8 cellular contexts compared by ENCODE assay signal in the genomic region with DNA sequence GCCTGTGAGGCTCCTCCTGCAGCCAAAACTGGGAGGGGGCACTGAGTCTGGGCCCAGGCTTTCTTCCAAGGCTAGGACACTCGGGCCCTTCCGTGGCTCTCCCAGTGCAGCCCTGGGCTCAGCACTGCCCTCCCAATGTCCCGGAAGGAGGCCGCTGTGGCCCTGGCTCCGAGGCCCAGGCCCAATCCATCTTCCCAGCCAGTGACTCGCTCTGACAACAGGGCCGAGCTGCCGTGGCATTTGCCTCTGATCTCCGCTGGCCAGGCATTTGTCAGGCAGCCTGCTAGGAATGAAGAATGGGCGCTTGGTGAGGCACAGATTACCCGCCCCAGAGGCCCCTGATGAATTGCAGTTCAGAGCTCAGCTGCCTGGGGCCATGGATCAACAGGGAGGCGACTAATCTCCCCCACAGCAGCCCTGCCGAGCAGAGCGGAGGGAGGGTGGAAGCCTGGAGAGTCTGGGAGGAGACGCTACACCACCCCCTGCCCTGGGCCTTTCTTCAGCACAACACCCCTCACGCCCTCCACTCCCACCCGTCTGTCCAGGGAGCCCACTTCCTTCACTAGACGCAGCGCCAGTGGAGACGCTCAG. TPM values are rescaled to one million over a fixed set of nuclear protein-coding genes. Genes with fewer than 3 reads are reported as not detected.
A peak's percentile ranks its signal among the peaks of the same experiment; 100 is the strongest.
DNase-seq lines count a peak whose midpoint lies in the region; TF ChIP-seq lines count a peak whose summit lies in the region.
"Had no signal": no experiment of that assay in that cellular context is flagged by ENCODE, and none has a peak within 500 bp of the region (broad histone marks: within the 10 kb centered on the region; RNA-seq: fewer than 3 reads in every experiment).

No MANE protein-coding gene starts in this region.

- H3K27me3 ChIP-seq in HAP-1 (ENCODE audit: low read depth) (no peaks in the 10 kb centered on the region), smooth muscle cell (ENCODE audit: low read depth) (no peaks in the 10 kb centered on the region)
- H3K27me3 ChIP-seq: left lung had no signal

- no peaks in the 10 kb centered on the region for H3K9me3 ChIP-seq in HAP-1
- no peaks in the 10 kb centered on the region for H3K9me3 ChIP-seq in smooth muscle cell (replicated peaks; ENCODE audit: low read depth)
- H3K9me3 ChIP-seq: left lung had no signal

- no peaks in the 10 kb centered on the region for H3K79me2 ChIP-seq in smooth muscle cell (ENCODE audit: low read depth)

- peak overlapping the region; percentile 70 for H2AFZ ChIP-seq in smooth muscle cell (ENCODE audit: low read depth)

- H4K20me1 ChIP-seq in smooth muscle cell (ENCODE audit: low read depth), result no peaks in the 10 kb centered on the region

- H3K4me3 ChIP-seq in HAP-1 (no peak overlapping the region), smooth muscle cell (no peak overlapping the region)
- H3K4me3 ChIP-seq: left lung had no signal

- CTCF ChIA-PET in RWPE1 (lab: Yijun Ruan, JAX), result interaction anchor here (0.6 to 6.8 kb wide), 5 partner anchors 8 to 390 kb away, joined by 3 to 84 read pairs (median 5); no protein-coding TSS in a partner anchor

- H3K4me1 ChIP-seq in HAP-1 (peaks cover 44% of the 10 kb centered on the region), smooth muscle cell (ENCODE audit: low read depth) (peaks cover 28% of the 10 kb centered on the region)

- H3K36me3 ChIP-seq in HAP-1 (replicated peaks), result no peaks in the 10 kb centered on the region
- no peaks in the 10 kb centered on the region for H3K36me3 ChIP-seq in smooth muscle cell (ENCODE audit: low read depth)
- H3K36me3 ChIP-seq: left lung had no signal

- in situ Hi-C loops in HAP-1 (cut with MboI; ENCODE audit: low sequenced_read_pairs), result no loop called here

- H3K27ac ChIP-seq in RWPE1 (no peak overlapping the region), smooth muscle cell (ENCODE audit: low read depth) (peak overlapping the region; percentile 61)

- no peak overlapping the region for H3K9ac ChIP-seq in smooth muscle cell (ENCODE audit: low read depth)

- POLR2A ChIA-PET in RWPE1 (lab: Yijun Ruan, JAX; ENCODE audit: low non-redundant PET), result no interaction called here

- DNase-seq in HAP-1 (ENCODE audit: low spot score in 2 of 2) (peak; percentile 76 to 87), RWPE1 (ENCODE audit: low spot score) (peak; percentile 34), glomerular visceral epithelial cell (ENCODE audit: extremely low spot score) (peak; percentile 67), smooth muscle cell (lab: John Stamatoyannopoulos, UW; ENCODE audit: unreplicated experiment) (peak; percentile 20), LoVo (ENCODE audit: low spot score) (no peak), NCI-H187 (lab: John Stamatoyannopoulos, UW) (no peak), dermis blood vessel endothelial cell (no peak)

- H3F3A ChIP-seq in smooth muscle cell (ENCODE audit: low read depth), result peaks cover 9% of the 10 kb centered on the region

- TF ChIP-seq CTCF in RWPE1 (conservative IDR thresholded peaks at IDR 0.05; ENCODE audit: low read depth), result no peak
- no peak for TF ChIP-seq CTCF in smooth muscle cell (IDR thresholded peaks at IDR 0.05; ENCODE audit: borderline replicate concordance, insufficient read depth, poor library complexity, severe bottlenecking)

- 14% methylated on average over 20 of the region's 20 CpGs for WGBS in smooth muscle cell (ENCODE audit: low lambda C conversion rate)

- H3K4me2 ChIP-seq in smooth muscle cell, result peak overlapping the region; percentile 82

RNA-seq across cellular contexts. Expression of gene FXYD2, which starts 8.3 kb away (rescaled TPM):
- total RNA-seq in smooth muscle cell (0.40 TPM in 1 of 2 replicates, not detected in the other), dermis blood vessel endothelial cell (0.74 and 4.6 TPM in 2 replicates)
- 1.00 and 2.3 TPM in 2 replicates for polyA plus RNA-seq in smooth muscle cell

RNA-seq across cellular contexts. Expression of gene DSCAML1, which starts 19.2 kb away (rescaled TPM):
- total RNA-seq in smooth muscle cell, result 0.04 and 0.22 TPM in 2 replicates
- 0.37 TPM in 1 of 2 replicates, not detected in the other for polyA plus RNA-seq in smooth muscle cell
- total RNA-seq in dermis blood vessel endothelial cell, result under 0.01 TPM in 1 of 2 replicates, not detected in the other

Comparison
In these comparisons a context has a peak if more than half of its experiments do, and no peak if none do; other contexts are left out.
1. DNase-seq: peak in HAP-1 (2 of 2), RWPE1 (single experiment), glomerular visceral epithelial cell (single experiment) and smooth muscle cell (single experiment); none in LoVo (single experiment), NCI-H187 (0 of 2) and dermis blood vessel endothelial cell (single experiment).